In genomic region chr13:37647038-37647650, GRCh38 we compare ENCODE assay signal across 15 cellular contexts. TPM values are rescaled to one million over a fixed set of nuclear protein-coding genes. Genes with fewer than 3 reads are reported as not detected.
DNase-seq lines count a peak whose midpoint lies in the region; ATAC-seq, FAIRE-seq and TF ChIP-seq lines count a peak whose summit lies in the region.
"Had no signal": no experiment of that assay in that cellular context is flagged by ENCODE, and none has a peak within 500 bp of the region (broad histone marks: within the 10 kb centered on the region; RNA-seq: fewer than 3 reads in every experiment).

No MANE protein-coding gene starts in this region.

- peak overlapping the region; percentile 35 for H3K4me3 Mint-ChIP-seq in progenitor cell of endocrine pancreas (ENCODE audit: low read depth)

- H2AFZ ChIP-seq in K562 (ENCODE audit: low read depth, low read length) = no peak overlapping the region

- H3K27ac ChIP-seq in K562 (ENCODE audit: extremely low read depth, low read depth, low read length) = no peak overlapping the region
- H3K27ac ChIP-seq in vagina = no peak overlapping the region
- H3K27ac ChIP-seq: gastroesophageal sphincter, prostate gland had no signal

- POLR2A ChIA-PET in K562 (lab: Yijun Ruan, JAX) = no interaction called here

- H3K27me3 ChIP-seq in K562 (ENCODE audit: control insufficient read depth in 2 of 2, insufficient read depth in 2 of 2, low read length in 2 of 2) (no peaks in the 10 kb centered on the region), vagina (no peaks in the 10 kb centered on the region)
- H3K27me3 ChIP-seq: gastroesophageal sphincter had no signal

- no peaks in the 10 kb centered on the region for H3K9me3 Mint-ChIP-seq in progenitor cell of endocrine pancreas (ENCODE audit: low read depth)

- TF ChIP-seq CTCF in K562 (IDR thresholded peaks at IDR 0.05 in 2 of 3, conservative IDR thresholded peaks at IDR 0.05 in 1 of 3; ENCODE audit: insufficient read depth in 2 of 3, low read depth in 1 of 3, low read length in 3 of 3) (no peak), progenitor cell of endocrine pancreas (IDR thresholded peaks at IDR 0.05; ENCODE audit: unreplicated experiment) (no peak), vagina (IDR thresholded peaks at IDR 0.05) (no peak)

- TF ChIP-seq RAD21 in K562 (CRISPR knock-in tag; conservative IDR thresholded peaks at IDR 0.05 in 1 of 2, IDR thresholded peaks at IDR 0.05 in 1 of 2) = no peak

- no peaks in the 10 kb centered on the region for H3K36me3 Mint-ChIP-seq in progenitor cell of endocrine pancreas (ENCODE audit: insufficient read depth)

- no peak overlapping the region for H3K4me3 ChIP-seq in K562
- no peak overlapping the region for H3K4me3 ChIP-seq in vagina
- H3K4me3 ChIP-seq: gastroesophageal sphincter, prostate gland had no signal

- H3K27me3 Mint-ChIP-seq in progenitor cell of endocrine pancreas = no peaks in the 10 kb centered on the region

- H3K4me1 ChIP-seq in K562 (replicated peaks in 1 of 2; ENCODE audit: control insufficient read depth in 2 of 2, insufficient read depth in 2 of 2, low read length in 2 of 2) (no peaks in the 10 kb centered on the region), vagina (no peaks in the 10 kb centered on the region)
- H3K4me1 ChIP-seq: gastroesophageal sphincter, prostate gland had no signal

- H3K79me2 ChIP-seq in K562 (ENCODE audit: control insufficient read depth, insufficient read depth, low read length) = no peaks in the 10 kb centered on the region

- no peak for ATAC-seq in K562
- ATAC-seq: gastroesophageal sphincter, left ventricle myocardium superior had no signal

- no peak overlapping the region for H3K9ac ChIP-seq in K562 (ENCODE audit: insufficient read depth in 1 of 2, low read depth in 2 of 2, low read length in 2 of 2)

- H3K36me3 ChIP-seq in K562 (ENCODE audit: control insufficient read depth, insufficient read depth, low read length) (no peaks in the 10 kb centered on the region), vagina (no peaks in the 10 kb centered on the region)
- H3K36me3 ChIP-seq: gastroesophageal sphincter, prostate gland had no signal

- TF ChIP-seq POLR2A in K562 (conservative IDR thresholded peaks at IDR 0.05) (no peak), vagina (IDR thresholded peaks at IDR 0.05) (no peak)

- H3K4me1 Mint-ChIP-seq in progenitor cell of endocrine pancreas (ENCODE audit: low read depth) = peaks cover 21% of the 10 kb centered on the region

- in situ Hi-C loops in K562 (cut with MboI) = no loop called here

- CTCF ChIA-PET in K562 (lab: Yijun Ruan, JAX; ENCODE audit: low intra/inter-chr PET ratio) = no interaction called here

- peak; percentile 2 for DNase-seq in M059J (ENCODE audit: low read depth)
- no peak for DNase-seq in K562 (ENCODE audit: extremely low read depth in 1 of 4, low spot score in 3 of 4)
- peak; percentile 25 for DNase-seq in iris pigment epithelial cell (ENCODE audit: low read depth)
- DNase-seq in progenitor cell of endocrine pancreas (ENCODE audit: low spot score, unreplicated experiment) = no peak
- DNase-seq in vagina (ENCODE audit: extremely low spot score in 2 of 2) = no peak
- no peak for DNase-seq in NCI-H1092 (lab: John Stamatoyannopoulos, UW)
- DNase-seq in activated CD4-positive, alpha-beta T cell treated with anti-CD3 and anti-CD28 coated beads, Interleukin-2, amount 50 U/mL, for 4 hours = no peak
- DNase-seq: activated CD4-positive, alpha-beta T cell treated with anti-CD3 and anti-CD28 coated beads, Interleukin-2, amount 50 U/mL, for 1 hour; EL; left ventricle myocardium superior; NCI-H2171 treated with DMSO at 0.1 percent for 48 hours; stimulated activated CD8-positive, alpha-beta memory T cell treated with anti-CD3 and anti-CD28 coated beads, Interleukin-4, amount 100 ng/mL, for 48 hours had no signal

- no peak for FAIRE-seq in K562 (lab: Jason Lieb, UNC)
- FAIRE-seq: TTC549 had no signal

- intact Hi-C loops in K562 (cut with micrococcal nuclease) (no loop called here), vagina (cut with DNase I) (no loop called here)

- H3K9me1 ChIP-seq in K562 (ENCODE audit: control insufficient read depth, insufficient read depth, low read length) = no peaks in the 10 kb centered on the region

- H3K27ac Mint-ChIP-seq in progenitor cell of endocrine pancreas = peak overlapping the region; percentile 80

- WGBS in K562 (ENCODE audit: insufficient coverage, low coverage, missing lambda C conversion rate) = 5% methylated on average over 5 of the region's 5 CpGs

- H4K20me1 ChIP-seq in K562 (replicated peaks; ENCODE audit: control insufficient read depth, insufficient read depth, low read length) = no peaks in the 10 kb centered on the region

- no peaks in the 10 kb centered on the region for H3K9me3 ChIP-seq in K562 (replicated peaks; ENCODE audit: control insufficient read depth, insufficient read depth, low read depth, low read length)
- H3K9me3 ChIP-seq in vagina = no peaks in the 10 kb centered on the region
- H3K9me3 ChIP-seq: gastroesophageal sphincter, prostate gland had no signal

- H3K4me2 ChIP-seq in K562 (ENCODE audit: insufficient read depth, low read length) = no peak overlapping the region

- no peak for TF ChIP-seq EP300 in K562 (IDR thresholded peaks at IDR 0.05; ENCODE audit: low read length)

- BruUV-seq in K562 (replicated peaks; lab: Mats Ljungman, UMichigan) = no TSS peak

TF ChIP-seq in K562, 482 proteins besides CTCF, POLR2A, EP300 and RAD21:
- TF ChIP-seq RB1 (IDR thresholded peaks at IDR 0.05; ENCODE audit: low read depth) (no peak), PRDM10 (IDR thresholded peaks at IDR 0.05; ENCODE audit: partially characterized antibody) (peak; percentile 55)

RNA-seq across cellular contexts. Expression of gene POSTN, which starts 48.6 kb away (rescaled TPM):
- 17.5 and 25.1 TPM in 2 replicates for total RNA-seq in M059J (2014; rRNA removed; shearing (Covaris generic))
- total RNA-seq in K562 (2011; cell fraction: chromatin; rRNA removed; ENCODE audit: low replicate concordance) = not detected in 2 replicates
- total RNA-seq in K562 (2011; cell fraction: nucleolus; rRNA removed) = not detected in 2 replicates
- total RNA-seq in K562 (2011; cell fraction: nucleoplasm; rRNA removed) = not detected in 2 replicates
- total RNA-seq in K562 (2014; rRNA removed) = not detected in 2 replicates
- total RNA-seq in K562 (2014; rRNA removed; fragmentation: Illumina TruSeq; extraction: Trizol) = not detected in 2 replicates
- not detected in 2 replicates for total RNA-seq in K562 (2015; rRNA removed; fragmentation: Illumina TruSeq; extraction: Trizol)
- total RNA-seq in K562 (2021) = 0.04 and 0.13 TPM in 2 replicates
- polyA plus RNA-seq in K562 (2011; rRNA removed) = not detected in 2 replicates
- polyA plus RNA-seq in K562 (2011; cell fraction: cytosol; rRNA removed) = not detected in 2 replicates
- polyA plus RNA-seq in K562 (2011; cell fraction: nucleus; rRNA removed) = not detected in 2 replicates
- not detected in 2 replicates for polyA plus RNA-seq in K562 (2012)
- polyA plus RNA-seq in K562 (2014; fragmentation: Illumina TruSeq; extraction: Trizol) = not detected in 2 replicates
- not detected for polyA plus RNA-seq in K562 (2014; fragmentation: Nextera tagmentation; extraction: Ambion mirVana)
- polyA plus RNA-seq in K562 (2014; rRNA removed) = 0.01 TPM in 1 of 2 replicates, not detected in the other
- not detected in 2 replicates for polyA minus RNA-seq in K562 (2011; rRNA and poly(A)+ RNA removed)
- polyA minus RNA-seq in K562 (2011; cell fraction: cytosol; rRNA and poly(A)+ RNA removed) = not detected in 2 replicates
- not detected in 2 replicates for polyA minus RNA-seq in K562 (2011; cell fraction: nucleus; rRNA and poly(A)+ RNA removed)
- 1.5 and 2.0 TPM in 2 replicates for total RNA-seq in progenitor cell of endocrine pancreas
- total RNA-seq in vagina = 60.9 TPM

Comparison
In these comparisons a context has a peak if more than half of its experiments do, and no peak if none do; other contexts are left out.
1. DNase-seq: peak in M059J (single experiment) and iris pigment epithelial cell (single experiment); none in K562 (0 of 4), progenitor cell of endocrine pancreas (single experiment), vagina (0 of 2), NCI-H1092 (single experiment) and activated CD4-positive, alpha-beta T cell treated with anti-CD3 and anti-CD28 coated beads, Interleukin-2, amount 50 U/mL, for 4 hours (0 of 2).